ENCODE assay signal across 38 cellular contexts in the genomic region with DNA sequence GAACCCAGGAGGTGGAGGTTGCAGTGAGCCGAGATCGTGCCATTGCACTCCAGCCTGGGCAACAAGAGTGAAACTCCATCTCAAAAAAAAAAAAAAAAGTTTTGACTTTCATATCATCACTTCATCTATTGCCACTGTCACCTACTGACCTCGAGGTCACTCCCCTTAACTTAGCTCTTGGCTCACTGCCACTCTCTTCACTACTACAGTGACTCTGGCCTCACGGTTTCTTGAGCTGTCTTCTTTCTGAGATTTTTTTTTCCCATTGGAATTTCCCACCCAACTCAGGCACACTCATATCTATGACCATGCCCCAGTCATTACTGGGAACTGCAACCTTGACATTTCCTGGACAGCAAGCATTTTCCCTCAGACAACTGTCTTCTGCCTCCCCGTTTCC. TPM values are rescaled to one million over a fixed set of nuclear protein-coding genes. Genes with fewer than 3 reads are reported as not detected.
"Had no signal": no experiment of that assay in that cellular context is flagged by ENCODE, and none has a peak within 500 bp of the region (broad histone marks: within the 10 kb centered on the region; RNA-seq: fewer than 3 reads in every experiment).

No MANE protein-coding gene starts in this region.

- H3K27ac Mint-ChIP-seq: activated CD4-positive, alpha-beta memory T cell treated with anti-CD3 and anti-CD28 coated beads, Interleukin-2, amount 10 ng/mL, durations not matched to agents 7 days and 5 days; activated CD8-positive, alpha-beta memory T cell treated with anti-CD3 and anti-CD28 coated beads, Interleukin-2, amount 10 ng/mL, durations not matched to agents 7 days and 5 days; activated naive CD8-positive, alpha-beta T cell treated with anti-CD3 and anti-CD28 coated beads, Interleukin-2, amount 10 ng/mL, durations not matched to agents 7 days and 5 days had no signal

- H3K4me3 ChIP-seq: ascending aorta, cardiac muscle cell, Peyer's patch had no signal

- H3K4me1 ChIP-seq: ascending aorta, Peyer's patch had no signal

- DNase-seq: activated CD4-positive, alpha-beta memory T cell treated with anti-CD3 and anti-CD28 coated beads, Interleukin-2, amount 10 ng/mL, durations not matched to agents 7 days and 5 days; activated CD4-positive, alpha-beta T cell treated with anti-CD3 and anti-CD28 coated beads for 1 hour; activated CD4-positive, alpha-beta T cell treated with anti-CD3 and anti-CD28 coated beads for 48 hours; activated CD4-positive, CD25-positive, alpha-beta regulatory T cell; activated CD8-positive, alpha-beta memory T cell treated with anti-CD3 and anti-CD28 coated beads for 24 hours; activated CD8-positive, alpha-beta memory T cell treated with anti-CD3 and anti-CD28 coated beads, Interleukin-2, amount 10 ng/mL, durations not matched to agents 7 days and 5 days; activated CD8-positive, alpha-beta memory T cell treated with anti-CD3 and anti-CD28 coated beads, Interleukin-2, amount 50 U/mL, for 48 hours; activated effector memory CD4-positive, alpha-beta T cell treated with Interleukin-2 at 50 U/mL for 16 hours; activated naive CD4-positive, alpha-beta T cell treated with anti-CD3 and anti-CD28 coated beads, Interleukin-2, amount 50 U/mL, for 16 hours; activated naive CD8-positive, alpha-beta T cell treated with anti-CD3 and anti-CD28 coated beads, Interleukin-2, amount 10 ng/mL, durations not matched to agents 7 days and 5 days; activated T-cell treated with anti-CD3 and anti-CD28 coated beads, Interleukin-2, amount 50 U/mL, for 48 hours; amygdala; Karpas-422; NCI-H1048; NCI-H1105 treated with DMSO at 0.1 percent for 48 hours; NCI-H1436; NCI-H1694; NCI-H2029; NCI-H2171 treated with DMSO at 0.1 percent for 48 hours; NCI-H226; NCI-H446 treated with DMSO at 0.1 percent for 48 hours; NCI-H524; NCI-H69; NK-92 treated with Interleukin-12 subunit alpha and Interleukin-12 subunit beta, amount 100 ng/mL, for 24 hours; PC-3; Peyer's patch; Right ventricle myocardium superior; SW 1271; T-helper 1 cell; T-helper 2 cell; T-helper 9 cell; WERI-Rb-1 had no signal

- H3K4me1 Mint-ChIP-seq: activated CD4-positive, alpha-beta memory T cell treated with anti-CD3 and anti-CD28 coated beads, Interleukin-2, amount 10 ng/mL, durations not matched to agents 7 days and 5 days; activated CD8-positive, alpha-beta memory T cell treated with anti-CD3 and anti-CD28 coated beads, Interleukin-2, amount 10 ng/mL, durations not matched to agents 7 days and 5 days; activated naive CD8-positive, alpha-beta T cell treated with anti-CD3 and anti-CD28 coated beads, Interleukin-2, amount 10 ng/mL, durations not matched to agents 7 days and 5 days; central memory CD8-positive, alpha-beta T cell had no signal

- H3K27me3 ChIP-seq: ascending aorta, cardiac muscle cell, Peyer's patch had no signal

- H3K9me3 ChIP-seq: ascending aorta, Peyer's patch had no signal

- H3K27ac ChIP-seq: ascending aorta, cardiac muscle cell, Peyer's patch, WERI-Rb-1 had no signal

- ATAC-seq: activated CD8-positive, alpha-beta memory T cell treated with anti-CD3 and anti-CD28 coated beads, Interleukin-2, amount 10 ng/mL, durations not matched to agents 7 days and 5 days; PC-3 had no signal

- H3K27me3 Mint-ChIP-seq: central memory CD8-positive, alpha-beta T cell had no signal

- H3K9me3 Mint-ChIP-seq: activated CD4-positive, alpha-beta memory T cell treated with anti-CD3 and anti-CD28 coated beads, Interleukin-2, amount 10 ng/mL, durations not matched to agents 7 days and 5 days; central memory CD8-positive, alpha-beta T cell had no signal

- H3K36me3 ChIP-seq: ascending aorta, cardiac muscle cell, Peyer's patch, WERI-Rb-1 had no signal

- H3K4me3 Mint-ChIP-seq: activated CD4-positive, alpha-beta memory T cell treated with anti-CD3 and anti-CD28 coated beads, Interleukin-2, amount 10 ng/mL, durations not matched to agents 7 days and 5 days; activated CD8-positive, alpha-beta memory T cell treated with anti-CD3 and anti-CD28 coated beads, Interleukin-2, amount 10 ng/mL, durations not matched to agents 7 days and 5 days; activated naive CD8-positive, alpha-beta T cell treated with anti-CD3 and anti-CD28 coated beads, Interleukin-2, amount 10 ng/mL, durations not matched to agents 7 days and 5 days; central memory CD8-positive, alpha-beta T cell had no signal

- H3K36me3 Mint-ChIP-seq: activated CD8-positive, alpha-beta memory T cell treated with anti-CD3 and anti-CD28 coated beads, Interleukin-2, amount 10 ng/mL, durations not matched to agents 7 days and 5 days; activated naive CD8-positive, alpha-beta T cell treated with anti-CD3 and anti-CD28 coated beads, Interleukin-2, amount 10 ng/mL, durations not matched to agents 7 days and 5 days had no signal

RNA-seq across cellular contexts. Expression of a gene that starts 42.6 kb away (rescaled TPM):
- total RNA-seq: activated CD4-positive, alpha-beta memory T cell treated with anti-CD3 and anti-CD28 coated beads, Interleukin-2, amount 10 ng/mL, durations not matched to agents 7 days and 5 days; activated CD8-positive, alpha-beta memory T cell treated with anti-CD3 and anti-CD28 coated beads, Interleukin-2, amount 10 ng/mL, durations not matched to agents 7 days and 5 days; activated naive CD8-positive, alpha-beta T cell treated with anti-CD3 and anti-CD28 coated beads, Interleukin-2, amount 10 ng/mL, durations not matched to agents 7 days and 5 days; ascending aorta; cardiac muscle cell; chondrocyte; MCF 10A; PC-3; Peyer's patch; Right ventricle myocardium superior had no signal
- polyA plus RNA-seq: adipose tissue, cardiac muscle cell had no signal
